In genomic region chr15:95394186-95395067, GRCh38 we compare ENCODE assay signal across 15 cellular contexts.
DNase-seq lines count a peak whose midpoint lies in the region; ATAC-seq and TF ChIP-seq lines count a peak whose summit lies in the region.
"Had no signal": no experiment of that assay in that cellular context is flagged by ENCODE, and none has a peak within 500 bp of the region (broad histone marks: within the 10 kb centered on the region; RNA-seq: fewer than 3 reads in every experiment).

No MANE protein-coding gene starts in this region.

- peaks cover 5% of the 10 kb centered on the region for H3K4me1 ChIP-seq in hepatocyte (ENCODE audit: insufficient read depth)
- peaks cover 5% of the 10 kb centered on the region for H3K4me1 ChIP-seq in ovary (ENCODE audit: insufficient read depth)

- H3K4me2 ChIP-seq in hepatocyte: peak overlapping the region; percentile 1

- WGBS in hepatocyte (ENCODE audit: low lambda C conversion rate, missing lambda C conversion rate): 47% methylated on average over 8 of the region's 8 CpGs
- WGBS in ovary, 3 donors: 6 to 11% (median 9%) methylated on average over 8 of the region's 8 CpGs

- no peaks in the 10 kb centered on the region for H3K79me2 ChIP-seq in hepatocyte

- H3K9me3 ChIP-seq in hepatocyte (ENCODE audit: low read depth) (no peaks in the 10 kb centered on the region), ovary (no peaks in the 10 kb centered on the region)

- DNase-seq in EH (ENCODE audit: low read depth): peak; percentile 86
- peak; percentile 40 for DNase-seq in astrocyte of the hippocampus (ENCODE audit: low read depth, low spot score)
- no peak for DNase-seq in hepatocyte (ENCODE audit: low spot score)
- no peak for DNase-seq in ovary
- DNase-seq in NOMO-1 treated with dmso at 0.1 percent for 144 hours (lab: John Stamatoyannopoulos, UW; ENCODE audit: unreplicated experiment): no peak
- no peak for DNase-seq in NCI-H1436 treated with DMSO at 0.1 percent for 48 hours (lab: John Stamatoyannopoulos, UW)
- DNase-seq: activated CD4-positive, alpha-beta T cell treated with anti-CD3 and anti-CD28 coated beads, Interleukin-2, amount 10 ng/mL, durations not matched to agents 24 days and 14 days; activated T-cell treated with anti-CD3 and anti-CD28 coated beads, Interleukin-2, amount 50 U/mL, for 1 hour; MV-4-11; NCI-H2171 treated with DMSO at 0.1 percent for 48 hours; NK-92 treated with Interleukin-12 subunit alpha and Interleukin-12 subunit beta, amount 100 ng/mL, for 24 hours; Right ventricle myocardium superior; stimulated activated CD4-positive, alpha-beta T cell treated with anti-CD3 and anti-CD28 coated beads, Interleukin-4, amount 100 ng/mL, for 24 hours had no signal

- TF ChIP-seq POLR2A in ovary (IDR thresholded peaks at IDR 0.05): no peak

- no peak overlapping the region for H2AFZ ChIP-seq in hepatocyte

- ATAC-seq in GM21737 (IDR thresholded peaks at IDR 0.05; ENCODE audit: unreplicated experiment): no peak
- ATAC-seq in GM21723 (IDR thresholded peaks at IDR 0.05; ENCODE audit: unreplicated experiment): no peak

- intact Hi-C loops in ovary (cut with DNase I): loop anchor here in 1 of 4 donors (10.0 kb wide), 1 partner anchor 50 kb away; no protein-coding TSS in a partner anchor

- no peaks in the 10 kb centered on the region for H4K20me1 ChIP-seq in hepatocyte (ENCODE audit: insufficient read depth, poor library complexity, severe bottlenecking)

- H3K27me3 ChIP-seq in hepatocyte (no peaks in the 10 kb centered on the region), ovary (no peaks in the 10 kb centered on the region)

- H3K27ac ChIP-seq in hepatocyte: no peak overlapping the region
- H3K27ac ChIP-seq in ovary: peak overlapping the region; percentile 23 to 48

- H3K36me3 ChIP-seq in hepatocyte (replicated peaks; ENCODE audit: insufficient read depth, low read depth): no peaks in the 10 kb centered on the region
- no peaks in the 10 kb centered on the region for H3K36me3 ChIP-seq in ovary

- H3K9me2 ChIP-seq in hepatocyte (replicated peaks; ENCODE audit: insufficient read depth): no peaks in the 10 kb centered on the region

- H3K4me3 ChIP-seq in hepatocyte (no peak overlapping the region), ovary (no peak overlapping the region)

- no peak for TF ChIP-seq CTCF in hepatocyte (IDR thresholded peaks at IDR 0.05; ENCODE audit: poor library complexity)
- no peak for TF ChIP-seq CTCF in ovary (IDR thresholded peaks at IDR 0.05)

- TF ChIP-seq EP300 in ovary (IDR thresholded peaks at IDR 0.05): no peak

Comparison
In these comparisons a context has a peak if more than half of its experiments do, and no peak if none do; other contexts are left out.
1. DNase-seq: peak in EH (single experiment) and astrocyte of the hippocampus (single experiment); none in hepatocyte (single experiment), ovary (0 of 5), NOMO-1 treated with dmso at 0.1 percent for 144 hours (single experiment) and NCI-H1436 treated with DMSO at 0.1 percent for 48 hours (single experiment).